Comparison of ENCODE assay signal across 28 cellular contexts in the genomic region with DNA sequence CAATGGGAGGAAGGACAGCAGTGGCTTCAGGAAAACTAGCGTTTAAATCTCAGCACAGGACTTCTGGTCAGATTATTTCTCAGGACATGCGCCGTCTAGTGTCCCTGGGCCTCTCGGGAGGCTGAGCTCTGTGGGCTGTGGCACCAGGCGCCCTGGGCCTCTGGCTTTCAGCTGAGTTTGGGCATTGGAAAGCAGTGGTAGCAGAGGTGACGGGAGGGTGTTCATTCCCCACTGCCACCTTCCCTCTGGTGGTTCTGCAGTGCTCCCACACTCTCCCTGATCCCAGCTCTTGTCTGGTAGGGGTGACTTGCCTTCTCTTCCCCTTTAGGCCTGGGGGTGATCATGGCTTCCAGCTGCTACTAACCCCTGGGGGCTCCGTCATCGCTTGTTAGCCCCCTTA.
"Had no signal": no experiment of that assay in that cellular context is flagged by ENCODE, and none has a peak within 500 bp of the region (broad histone marks: within the 10 kb centered on the region; RNA-seq: fewer than 3 reads in every experiment).

No MANE protein-coding gene starts in this region.

- H3K36me3 Mint-ChIP-seq: naive B cell; naive thymus-derived CD8-positive, alpha-beta T cell; natural killer cell treated with Interleukin-12 subunit alpha and Interleukin-12 subunit beta and Interleukin-15 and Interleukin-18, amount 100 ng/mL, for 72 hours; stimulated activated memory B cell treated with anti-CD40 and anti-IgM and Interleukin-4, amounts not matched to agents 10 μg/mL and 1 μg/mL and 100 μg/mL, for 72 hours had no signal

- FAIRE-seq: small intestine, urothelium cell line had no signal

- H3K4me1 Mint-ChIP-seq: naive B cell; naive thymus-derived CD8-positive, alpha-beta T cell; nephron progenitor cell; stimulated activated memory B cell treated with anti-CD40 and anti-IgM and Interleukin-4, amounts not matched to agents 10 μg/mL and 1 μg/mL and 100 μg/mL, for 72 hours; stimulated activated naive CD8-positive, alpha-beta T cell treated with anti-CD3 and anti-CD28 coated beads, Interleukin-15, amount 100 ng/mL, for 72 hours had no signal

- H3K36me3 ChIP-seq: neutrophil, ovary, prostate gland, right atrium auricular region, right lobe of liver, sigmoid colon, thoracic aorta, thyroid gland, tibial nerve, upper lobe of left lung, vagina had no signal

- H3K4me3 ChIP-seq: ovary, prostate gland, right atrium auricular region, right lobe of liver, sigmoid colon, thoracic aorta, thyroid gland, tibial nerve, upper lobe of left lung, vagina had no signal

- DNase-seq: naive B cell; naive thymus-derived CD8-positive, alpha-beta T cell; nephron progenitor cell; ovary; retina; right lobe of liver; sigmoid colon; small intestine; stimulated activated CD4-positive, alpha-beta T cell treated with anti-CD3 and anti-CD28 coated beads, Interleukin-15, amount 100 ng/mL, for 24 hours; stimulated activated CD4-positive, alpha-beta T cell treated with anti-CD3 and anti-CD28 coated beads, Interleukin-2, amount 100 ng/mL, for 24 hours; stimulated activated CD4-positive, alpha-beta T cell treated with anti-CD3 and anti-CD28 coated beads, Interleukin-2, amount 100 ng/mL, for 48 hours; stimulated activated CD4-positive, alpha-beta T cell treated with anti-CD3 and anti-CD28 coated beads, Interleukin-4, amount 100 ng/mL, for 24 hours; stimulated activated naive CD4-positive, alpha-beta T cell; stimulated activated naive CD8-positive, alpha-beta T cell treated with anti-CD3 and anti-CD28 coated beads, Interleukin-15, amount 100 ng/mL, for 72 hours; stimulated activated naive CD8-positive, alpha-beta T cell treated with anti-CD3 and anti-CD28 coated beads, Interleukin-15, Interleukin-2, amounts not matched to agents 100 U/mL and 50 U/mL, for 24 hours; thyroid gland; trophoblast cell had no signal

- H3K4me1 ChIP-seq: parathyroid adenoma, prostate gland, right atrium auricular region, right lobe of liver, sigmoid colon, thyroid gland, upper lobe of left lung, vagina had no signal

- H3K9me3 Mint-ChIP-seq: naive B cell; naive thymus-derived CD8-positive, alpha-beta T cell; natural killer cell treated with Interleukin-12 subunit alpha and Interleukin-12 subunit beta and Interleukin-15 and Interleukin-18, amount 100 ng/mL, for 72 hours; nephron progenitor cell; stimulated activated memory B cell treated with anti-CD40 and anti-IgM and Interleukin-4, amounts not matched to agents 10 μg/mL and 1 μg/mL and 100 μg/mL, for 72 hours; stimulated activated naive CD8-positive, alpha-beta T cell treated with anti-CD3 and anti-CD28 coated beads, Interleukin-15, amount 100 ng/mL, for 72 hours had no signal

- H3K9me3 ChIP-seq: neutrophil, ovary, prostate gland, right atrium auricular region, right lobe of liver, sigmoid colon, thoracic aorta, thyroid gland, tibial nerve, upper lobe of left lung, vagina had no signal

- H2AFZ ChIP-seq: parathyroid adenoma had no signal

- H3K79me2 ChIP-seq: parathyroid adenoma had no signal

- H3K9ac ChIP-seq: parathyroid adenoma had no signal

- H3K27ac Mint-ChIP-seq: naive B cell; naive thymus-derived CD8-positive, alpha-beta T cell; natural killer cell treated with Interleukin-12 subunit alpha and Interleukin-12 subunit beta and Interleukin-15 and Interleukin-18, amount 100 ng/mL, for 72 hours; nephron progenitor cell; stimulated activated memory B cell treated with anti-CD40 and anti-IgM and Interleukin-4, amounts not matched to agents 10 μg/mL and 1 μg/mL and 100 μg/mL, for 72 hours had no signal

- H3K4me3 Mint-ChIP-seq: naive B cell; naive thymus-derived CD8-positive, alpha-beta T cell; natural killer cell treated with Interleukin-12 subunit alpha and Interleukin-12 subunit beta and Interleukin-15 and Interleukin-18, amount 100 ng/mL, for 72 hours; nephron progenitor cell; stimulated activated memory B cell treated with anti-CD40 and anti-IgM and Interleukin-4, amounts not matched to agents 10 μg/mL and 1 μg/mL and 100 μg/mL, for 72 hours; stimulated activated naive CD8-positive, alpha-beta T cell treated with anti-CD3 and anti-CD28 coated beads, Interleukin-15, amount 100 ng/mL, for 72 hours had no signal

- H3K27me3 ChIP-seq: neutrophil, ovary, right atrium auricular region, right lobe of liver, sigmoid colon, thyroid gland, tibial nerve, upper lobe of left lung, vagina had no signal

- ATAC-seq: naive thymus-derived CD8-positive, alpha-beta T cell; stimulated activated naive CD8-positive, alpha-beta T cell treated with anti-CD3 and anti-CD28 coated beads, Interleukin-15, amount 100 ng/mL, for 72 hours; stimulated activated naive CD8-positive, alpha-beta T cell treated with anti-CD3 and anti-CD28 coated beads, Interleukin-15, Interleukin-2, amounts not matched to agents 100 U/mL and 50 U/mL, for 24 hours had no signal

- H3K27ac ChIP-seq: neutrophil, ovary, parathyroid adenoma, prostate gland, right atrium auricular region, right lobe of liver, thoracic aorta, thyroid gland, upper lobe of left lung, vagina had no signal
